In genomic region chr11:61404641-61405040, GRCh38 we compare ENCODE assay signal across 1 cellular context.
TF ChIP-seq lines count a peak whose summit lies in the region.

No MANE protein-coding gene starts in this region.

TF ChIP-seq in SK-N-SH, 30 proteins besides CTCF, POLR2A, EP300 and RAD21:
- TF ChIP-seq NFIC (IDR thresholded peaks at IDR 0.05; ENCODE audit: borderline replicate concordance), result no peak
- no peak for TF ChIP-seq FOXM1 (IDR thresholded peaks at IDR 0.05; ENCODE audit: low read depth)
- no peak for TF ChIP-seq TEAD4 (IDR thresholded peaks at IDR 0.05; ENCODE audit: borderline replicate concordance, insufficient read depth)
- no peak for TF ChIP-seq FOXJ3 (CRISPR knock-in tag; IDR thresholded peaks at IDR 0.05)
- no peak for TF ChIP-seq SIN3A (IDR thresholded peaks at IDR 0.05; ENCODE audit: borderline replicate concordance, low read depth, low read length)
- no peak for TF ChIP-seq POLR2AphosphoS5 (IDR thresholded peaks at IDR 0.05; ENCODE audit: low read depth, low read length)
- TF ChIP-seq NRF1 (IDR thresholded peaks at IDR 0.05; ENCODE audit: low read depth, low read length), result no peak
- TF ChIP-seq TAF1 (IDR thresholded peaks at IDR 0.05; ENCODE audit: borderline replicate concordance, low read depth, low read length), result no peak
- no peak for TF ChIP-seq USF1 (IDR thresholded peaks at IDR 0.05; ENCODE audit: borderline replicate concordance, low read depth)
- no peak for TF ChIP-seq MAX (IDR thresholded peaks at IDR 0.05; ENCODE audit: low read depth)
- TF ChIP-seq TCF12 (IDR thresholded peaks at IDR 0.05), result no peak
- no peak for TF ChIP-seq REST (IDR thresholded peaks at IDR 0.05; ENCODE audit: low read depth, low read length)
- no peak for TF ChIP-seq YY1 (IDR thresholded peaks at IDR 0.05; ENCODE audit: low read depth)
- no peak for TF ChIP-seq JUND (IDR thresholded peaks at IDR 0.05)
- TF ChIP-seq SMC3 (IDR thresholded peaks at IDR 0.05; ENCODE audit: low read depth, low read length), result no peak
- TF ChIP-seq GATA2 (CRISPR knock-in tag; IDR thresholded peaks at IDR 0.05), result no peak
- no peak for TF ChIP-seq RXRA (IDR thresholded peaks at IDR 0.05; ENCODE audit: borderline replicate concordance, low read depth)
- no peak for TF ChIP-seq MXI1 (IDR thresholded peaks at IDR 0.05; ENCODE audit: low read depth, low read length)
